In genomic region chr10:110567201-110568054, GRCh38 we compare ENCODE assay signal across 8 cellular contexts. TPM values are rescaled to one million over a fixed set of nuclear protein-coding genes. Genes with fewer than 3 reads are reported as not detected.
DNase-seq lines count a peak whose midpoint lies in the region; ATAC-seq and TF ChIP-seq lines count a peak whose summit lies in the region.

Gene SMC3 (plus strand): TSS chr10:110567695. CDS start chr10:110567817, 122 bp downstream.

- H3K9me3 ChIP-seq in muscle layer of colon (ENCODE audit: low read length) = no peaks in the 10 kb centered on the region

- in situ Hi-C loops in KBM-7 (cut with MboI; ENCODE audit: low pct_unique_long_range_greater_than_20kb, low sequenced_read_pairs) = no loop called here

- H3K4me1 ChIP-seq in muscle layer of colon (ENCODE audit: insufficient read depth, low read length) = peaks cover 35% of the 10 kb centered on the region

- peak; percentile 98 for DNase-seq in DMS53 (lab: John Stamatoyannopoulos, UW)
- peak; percentile 95 for DNase-seq in KBM-7
- DNase-seq in activated T-cell treated with anti-CD3 and anti-CD28 coated beads, Interleukin-2, amount 50 U/mL, for 48 hours = peak; percentile 96 to 97
- peak; percentile 75 for DNase-seq in stimulated activated CD8-positive, alpha-beta memory T cell treated with anti-CD3 and anti-CD28 coated beads, Interleukin-7, amount 100 ng/mL, for 24 hours (ENCODE audit: low read depth)

- ATAC-seq in GM21717 (IDR thresholded peaks at IDR 0.05; ENCODE audit: unreplicated experiment) (peak; percentile 92), esophagus mucosa (peak; percentile 92)

- H3K27me3 ChIP-seq in muscle layer of colon (ENCODE audit: control insufficient read depth in 1 of 2, insufficient read depth in 2 of 2, low read length in 2 of 2) = no peaks in the 10 kb centered on the region

- peak within 1 kb of the TSS; percentile 82 to 86 for H3K4me3 ChIP-seq in muscle layer of colon (ENCODE audit: low read depth in 1 of 2, low read length in 2 of 2)

- peaks cover 4% of the 10 kb centered on the region for H3K36me3 ChIP-seq in muscle layer of colon (ENCODE audit: insufficient read depth, low read length)

- H3K27ac ChIP-seq in muscle layer of colon (ENCODE audit: low read depth, low read length) = peak within 1 kb of the TSS; percentile 90

- H3K9ac ChIP-seq in muscle layer of colon (ENCODE audit: low read length) = peak within 1 kb of the TSS; percentile 73

TF ChIP-seq in PFSK-1, 5 proteins besides CTCF, POLR2A, EP300 and RAD21:
- TF ChIP-seq POLR2AphosphoS5 (IDR thresholded peaks at IDR 0.05; ENCODE audit: low read depth, low read length) = peak; percentile 84
- TF ChIP-seq REST (IDR thresholded peaks at IDR 0.05; ENCODE audit: insufficient read depth in 1 of 2, low read depth in 2 of 2, low read length in 2 of 2) = 0 out of 4 replicates have a peak, but pooled peaks of 1 of the 2 experiments have one; percentile 61
- peak; percentile 91; the same call in 1 of the 2 replicates for TF ChIP-seq SIN3A (IDR thresholded peaks at IDR 0.05; ENCODE audit: borderline replicate concordance, insufficient read depth, low read length)
- TF ChIP-seq FOXP2 (optimal IDR thresholded peaks at IDR 0.05; ENCODE audit: borderline replicate concordance, extremely low read depth, extremely low read length, insufficient read depth) = peak; percentile 13
- peak; percentile 46; the same call in 1 of the 2 replicates for TF ChIP-seq TAF1 (IDR thresholded peaks at IDR 0.05; ENCODE audit: borderline replicate concordance, insufficient read depth, low read length)

RNA-seq across cellular contexts. Expression of gene SMC3, which starts in this region (rescaled TPM):
- 19.1 TPM for polyA plus RNA-seq in PFSK-1 (2012; ENCODE audit: insufficient read length, low read depth)
- total RNA-seq in esophagus mucosa = 23.9 TPM

Comparison
In these comparisons a context has a peak if more than half of its experiments do, and no peak if none do; other contexts are left out.
1. Peak in every context shown above with its lines: DNase-seq, ATAC-seq, H3K4me3 ChIP-seq and H3K27ac ChIP-seq.